14 cellular contexts compared by ENCODE assay signal in the genomic region with DNA sequence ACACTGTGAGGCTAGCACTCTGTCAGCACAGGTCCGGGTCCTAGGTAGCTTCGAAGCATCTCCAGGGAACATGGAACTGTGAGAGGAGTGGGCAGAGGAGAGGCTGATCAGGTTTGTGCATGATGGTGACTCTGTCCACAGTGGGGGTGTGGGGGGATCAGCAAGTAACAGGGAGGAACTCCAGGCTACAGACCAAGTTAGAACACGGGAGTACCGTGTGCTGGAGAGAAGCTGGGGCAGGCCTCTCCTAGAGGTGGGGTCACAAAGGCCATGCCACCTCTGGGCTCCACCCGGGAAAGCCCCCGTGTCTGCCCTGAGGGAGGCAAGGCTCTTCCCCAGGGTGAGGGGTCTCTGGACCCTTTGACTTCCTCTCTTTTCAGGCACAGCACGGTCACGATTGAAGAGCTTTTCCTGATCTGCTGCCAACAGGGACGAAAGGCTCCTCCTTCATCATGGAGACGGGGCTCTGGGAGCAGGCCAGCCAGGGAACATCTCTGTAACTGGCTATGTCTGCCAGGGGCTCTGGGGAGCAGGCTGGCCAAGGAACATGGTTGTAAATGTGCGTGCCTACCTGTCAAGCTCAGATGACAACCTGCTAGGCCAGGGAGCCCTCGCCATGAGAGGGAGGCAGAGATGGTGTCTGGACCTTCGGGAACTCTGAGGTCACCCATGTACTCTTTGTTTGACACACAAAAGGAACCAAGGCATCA.
DNase-seq lines count a peak whose midpoint lies in the region; ATAC-seq, FAIRE-seq and TF ChIP-seq lines count a peak whose summit lies in the region.
"Had no signal": no experiment of that assay in that cellular context is flagged by ENCODE, and none has a peak within 500 bp of the region (broad histone marks: within the 10 kb centered on the region; RNA-seq: fewer than 3 reads in every experiment).

No MANE protein-coding gene starts in this region.

- H3K4ac ChIP-seq in neuronal stem cell (ENCODE audit: low read length) = no peak overlapping the region

- CTCF ChIA-PET in A549 (lab: Yijun Ruan, JAX) = interaction anchor here (1.2 kb wide), 1 partner anchor 142 kb away, joined by 3 read pairs; no protein-coding TSS in a partner anchor

- peaks cover 47% of the 10 kb centered on the region for H3K4me1 ChIP-seq in A549
- H3K4me1 ChIP-seq in neuronal stem cell (ENCODE audit: control insufficient read depth in 2 of 2, insufficient read depth in 1 of 2, low read depth in 1 of 2, low read length in 2 of 2) = peaks cover 0 to 8% of the 10 kb centered on the region in 2 donors
- no peaks in the 10 kb centered on the region for H3K4me1 ChIP-seq in upper lobe of right lung

- no peaks in the 10 kb centered on the region for H3K36me3 Mint-ChIP-seq in CD14-positive monocyte
- H3K36me3 Mint-ChIP-seq: CD4-positive, CD25-positive, alpha-beta regulatory T cell had no signal

- H3K36me3 ChIP-seq in neuronal stem cell (replicated peaks in 1 of 2; ENCODE audit: control insufficient read depth in 2 of 2, insufficient read depth in 2 of 2, low read length in 2 of 2) = no peaks in the 10 kb centered on the region
- H3K36me3 ChIP-seq in upper lobe of right lung = no peaks in the 10 kb centered on the region

- H3K9me3 ChIP-seq in A549 (no peaks in the 10 kb centered on the region), neuronal stem cell (replicated peaks in 1 of 2; ENCODE audit: control insufficient read depth in 2 of 2, insufficient read depth in 1 of 2, low read depth in 1 of 2, low read length in 2 of 2) (no peaks in the 10 kb centered on the region), upper lobe of right lung (no peaks in the 10 kb centered on the region)

- no peak overlapping the region for H2BK120ac ChIP-seq in neuronal stem cell (ENCODE audit: low read depth, low read length)

- H2BK5ac ChIP-seq in neuronal stem cell (ENCODE audit: low read length) = no peak overlapping the region

- peaks cover 0 to 3% (median 0%) of the 10 kb centered on the region in 7 donors for H3K9me3 Mint-ChIP-seq in CD14-positive monocyte

- H3K18ac ChIP-seq in neuronal stem cell (ENCODE audit: low read length) = peak overlapping the region; percentile 41

- no peak overlapping the region for H2AFZ ChIP-seq in neuronal stem cell (ENCODE audit: low read length)

- DNase-seq in A549 (ENCODE audit: low read depth in 1 of 2, low spot score in 1 of 2) (no peak), CD14-positive monocyte (ENCODE audit: low spot score) (peak; percentile 8), neuronal stem cell (ENCODE audit: low spot score) (no peak), upper lobe of right lung (peak; percentile 36), COLO829 (ENCODE audit: low spot score) (no peak), NCI-H82 (lab: John Stamatoyannopoulos, UW) (no peak), RKO (ENCODE audit: low spot score) (no peak)
- DNase-seq: CD4-positive, CD25-positive, alpha-beta regulatory T cell; DMS79 had no signal

- H2BK12ac ChIP-seq in neuronal stem cell (ENCODE audit: low read length) = peak overlapping the region; percentile 9

- no peak overlapping the region for H3K14ac ChIP-seq in neuronal stem cell (ENCODE audit: low read length)

- no peak overlapping the region for H3K4me3 Mint-ChIP-seq in CD14-positive monocyte
- H3K4me3 Mint-ChIP-seq: B cell; CD4-positive, CD25-positive, alpha-beta regulatory T cell had no signal

- TF ChIP-seq POLR2A in A549 (IDR thresholded peaks at IDR 0.05; ENCODE audit: low read length) = no peak

- H3K4me1 Mint-ChIP-seq in CD14-positive monocyte = no peaks in the 10 kb centered on the region
- H3K4me1 Mint-ChIP-seq: B cell; CD4-positive, CD25-positive, alpha-beta regulatory T cell had no signal

- H3K27me3 ChIP-seq in neuronal stem cell (ENCODE audit: control insufficient read depth in 3 of 3, insufficient read depth in 3 of 3, low read depth in 1 of 3, low read length in 3 of 3) (peaks cover 0 to 6% (median 3%) of the 10 kb centered on the region in 3 experiments), upper lobe of right lung (peaks cover 5% of the 10 kb centered on the region)

- H3K4me2 ChIP-seq in A549 = no peak overlapping the region
- H3K4me2 ChIP-seq in neuronal stem cell (ENCODE audit: insufficient read depth, low read length, poor library complexity, severe bottlenecking) = no peak overlapping the region
- H3K4me2 ChIP-seq: KMS-11 had no signal

- no peak overlapping the region for H4K8ac ChIP-seq in neuronal stem cell (ENCODE audit: low read depth, low read length)

- H3K27ac ChIP-seq in A549 = peak overlapping the region; percentile 94 to 96
- no peak overlapping the region for H3K27ac ChIP-seq in neuronal stem cell (replicated peaks; ENCODE audit: low read length)
- no peak overlapping the region for H3K27ac ChIP-seq in upper lobe of right lung
- H3K27ac ChIP-seq: KMS-11 had no signal

- peak overlapping the region in 1 of 7 donors; percentile 47 for H3K27ac Mint-ChIP-seq in CD14-positive monocyte
- H3K27ac Mint-ChIP-seq: B cell; CD4-positive, CD25-positive, alpha-beta regulatory T cell had no signal

- no peak for TF ChIP-seq RAD21 in A549 (conservative IDR thresholded peaks at IDR 0.05 in 1 of 2, IDR thresholded peaks at IDR 0.05 in 1 of 2)

- TF ChIP-seq CTCF in A549 (IDR thresholded peaks at IDR 0.05) (no peak), CD14-positive monocyte (IDR thresholded peaks at IDR 0.05) (no peak), upper lobe of right lung (IDR thresholded peaks at IDR 0.05) (no peak)

- no peak overlapping the region for H3K9ac ChIP-seq in neuronal stem cell (ENCODE audit: low read depth, low read length, poor library complexity)
- H3K9ac ChIP-seq: KMS-11 had no signal

- intact Hi-C loops in CD14-positive monocyte (cut with micrococcal nuclease) = no loop called here
- intact Hi-C loops in upper lobe of right lung (cut with DNase I) = no loop called here

- H4K91ac ChIP-seq in neuronal stem cell (ENCODE audit: low read depth, low read length, poor library complexity) = no peak overlapping the region

- POLR2A ChIA-PET in A549 (lab: Yijun Ruan, JAX) = no interaction called here

- no peak overlapping the region for H3K23ac ChIP-seq in neuronal stem cell (ENCODE audit: low read depth, low read length, poor library complexity)

- H3K4me3 ChIP-seq in A549 (no peak overlapping the region), neuronal stem cell (ENCODE audit: low read length in 2 of 2) (no peak overlapping the region), upper lobe of right lung (no peak overlapping the region)
- H3K4me3 ChIP-seq: GM12878 had no signal

- no peak for ATAC-seq in A549
- no peak for ATAC-seq in upper lobe of right lung
- ATAC-seq: GM12878, HCT116 had no signal

- WGBS in A549 (ENCODE audit: missing lambda C conversion rate) = 92% methylated on average over 7 of the region's 13 CpGs
- WGBS in neuronal stem cell (ENCODE audit: extremely low coverage in 2 of 2, insufficient read length in 2 of 2, insufficient replicate concordance in 1 of 2), 2 donors = no CpG with 5 or more reads among the region's 13 CpGs

- no peak for TF ChIP-seq EP300 in A549 (IDR thresholded peaks at IDR 0.05)

- no peaks in the 10 kb centered on the region for H3K79me1 ChIP-seq in neuronal stem cell (ENCODE audit: low read depth, low read length)

- peaks cover under 1 to 3% (median 2%) of the 10 kb centered on the region in 3 donors for H3K27me3 Mint-ChIP-seq in CD14-positive monocyte (ENCODE audit: low read depth in 3 of 3)

- H2BK15ac ChIP-seq in neuronal stem cell (ENCODE audit: low read length) = peak overlapping the region; percentile 44

- FAIRE-seq in A549 (lab: Jason Lieb, UNC) = no peak
- FAIRE-seq: GM12878, GM18507 had no signal

- no peak overlapping the region for H2AK5ac ChIP-seq in neuronal stem cell (ENCODE audit: low read depth, low read length)

TF ChIP-seq in A549, 52 proteins besides CTCF, POLR2A, EP300 and RAD21 (continues in another document):
- no peak for TF ChIP-seq NFE2L2 (conservative IDR thresholded peaks at IDR 0.05; ENCODE audit: low read length)
- TF ChIP-seq CBX8 (IDR thresholded peaks at IDR 0.05) = no peak
- TF ChIP-seq, protein P1, sequence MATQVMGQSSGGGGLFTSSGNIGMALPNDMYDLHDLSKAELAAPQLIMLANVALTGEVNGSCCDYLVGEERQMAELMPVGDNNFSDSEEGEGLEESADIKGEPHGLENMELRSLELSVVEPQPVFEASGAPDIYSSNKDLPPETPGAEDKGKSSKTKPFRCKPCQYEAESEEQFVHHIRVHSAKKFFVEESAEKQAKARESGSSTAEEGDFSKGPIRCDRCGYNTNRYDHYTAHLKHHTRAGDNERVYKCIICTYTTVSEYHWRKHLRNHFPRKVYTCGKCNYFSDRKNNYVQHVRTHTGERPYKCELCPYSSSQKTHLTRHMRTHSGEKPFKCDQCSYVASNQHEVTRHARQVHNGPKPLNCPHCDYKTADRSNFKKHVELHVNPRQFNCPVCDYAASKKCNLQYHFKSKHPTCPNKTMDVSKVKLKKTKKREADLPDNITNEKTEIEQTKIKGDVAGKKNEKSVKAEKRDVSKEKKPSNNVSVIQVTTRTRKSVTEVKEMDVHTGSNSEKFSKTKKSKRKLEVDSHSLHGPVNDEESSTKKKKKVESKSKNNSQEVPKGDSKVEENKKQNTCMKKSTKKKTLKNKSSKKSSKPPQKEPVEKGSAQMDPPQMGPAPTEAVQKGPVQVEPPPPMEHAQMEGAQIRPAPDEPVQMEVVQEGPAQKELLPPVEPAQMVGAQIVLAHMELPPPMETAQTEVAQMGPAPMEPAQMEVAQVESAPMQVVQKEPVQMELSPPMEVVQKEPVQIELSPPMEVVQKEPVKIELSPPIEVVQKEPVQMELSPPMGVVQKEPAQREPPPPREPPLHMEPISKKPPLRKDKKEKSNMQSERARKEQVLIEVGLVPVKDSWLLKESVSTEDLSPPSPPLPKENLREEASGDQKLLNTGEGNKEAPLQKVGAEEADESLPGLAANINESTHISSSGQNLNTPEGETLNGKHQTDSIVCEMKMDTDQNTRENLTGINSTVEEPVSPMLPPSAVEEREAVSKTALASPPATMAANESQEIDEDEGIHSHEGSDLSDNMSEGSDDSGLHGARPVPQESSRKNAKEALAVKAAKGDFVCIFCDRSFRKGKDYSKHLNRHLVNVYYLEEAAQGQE (IDR thresholded peaks at IDR 0.05) = no peak
- TF ChIP-seq, protein P2, sequence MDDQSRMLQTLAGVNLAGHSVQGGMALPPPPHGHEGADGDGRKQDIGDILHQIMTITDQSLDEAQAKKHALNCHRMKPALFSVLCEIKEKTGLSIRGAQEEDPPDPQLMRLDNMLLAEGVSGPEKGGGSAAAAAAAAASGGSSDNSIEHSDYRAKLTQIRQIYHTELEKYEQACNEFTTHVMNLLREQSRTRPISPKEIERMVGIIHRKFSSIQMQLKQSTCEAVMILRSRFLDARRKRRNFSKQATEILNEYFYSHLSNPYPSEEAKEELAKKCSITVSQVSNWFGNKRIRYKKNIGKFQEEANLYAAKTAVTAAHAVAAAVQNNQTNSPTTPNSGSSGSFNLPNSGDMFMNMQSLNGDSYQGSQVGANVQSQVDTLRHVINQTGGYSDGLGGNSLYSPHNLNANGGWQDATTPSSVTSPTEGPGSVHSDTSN (IDR thresholded peaks at IDR 0.05) = no peak

Comparison
In these comparisons a context has a peak if more than half of its experiments do, and no peak if none do; other contexts are left out.
1. DNase-seq: peak in CD14-positive monocyte (single experiment) and upper lobe of right lung (single experiment); none in A549 (0 of 2), neuronal stem cell (single experiment), COLO829 (single experiment), NCI-H82 (single experiment) and RKO (single experiment).
2. H3K27ac ChIP-seq: peak in A549 (2 of 2); none in neuronal stem cell (single experiment) and upper lobe of right lung (single experiment).